Comparison of ENCODE assay signal across 18 cellular contexts in the genomic region with DNA sequence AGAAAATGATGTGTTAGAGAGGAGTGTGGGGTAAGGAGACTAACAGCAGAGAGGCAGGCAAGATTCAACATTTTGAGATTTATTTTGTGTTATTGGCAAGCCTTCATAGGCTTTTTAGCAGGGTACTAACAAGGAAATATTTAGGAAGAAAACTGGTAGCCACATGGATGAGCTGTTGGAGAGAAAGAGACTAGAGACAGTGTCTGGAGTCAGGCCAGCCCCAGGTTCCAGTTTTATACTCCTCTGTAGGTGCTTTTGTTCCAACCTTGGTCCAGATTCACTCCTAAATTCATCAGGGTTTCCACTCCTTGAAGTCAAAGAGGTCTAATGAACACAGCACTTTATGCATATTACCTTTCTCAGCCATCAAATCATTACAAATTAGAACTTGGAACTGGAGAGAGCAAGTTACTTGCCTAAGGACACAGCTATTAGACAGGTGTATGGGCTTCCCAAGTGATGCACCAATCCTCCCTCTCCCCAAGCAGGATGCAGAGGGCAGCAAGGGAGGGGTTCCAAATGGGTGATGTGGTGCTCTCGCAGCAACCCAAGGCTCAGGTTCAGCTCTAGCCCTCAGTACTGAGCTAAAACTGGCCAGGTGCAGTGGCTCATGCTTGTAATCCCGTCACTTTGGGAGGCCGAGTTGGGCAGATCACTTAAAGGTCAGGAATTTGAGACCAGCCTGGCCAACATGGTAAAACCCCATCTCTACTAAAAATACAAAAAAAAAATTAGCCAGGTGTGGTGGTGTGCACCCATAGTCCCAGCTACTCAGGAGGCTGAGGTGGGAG. TPM values are rescaled to one million over a fixed set of nuclear protein-coding genes. Genes with fewer than 3 reads are reported as not detected.
DNase-seq lines count a peak whose midpoint lies in the region; ATAC-seq and TF ChIP-seq lines count a peak whose summit lies in the region.
"Had no signal": no experiment of that assay in that cellular context is flagged by ENCODE, and none has a peak within 500 bp of the region (broad histone marks: within the 10 kb centered on the region; RNA-seq: fewer than 3 reads in every experiment).

No MANE protein-coding gene starts in this region.

- in situ Hi-C loops in transverse colon (cut with MboI; ENCODE audit: low pct_ligation_motif_present in 1 of 4, low pct_unique_long_range_greater_than_20kb in 1 of 4, low sequenced_read_pairs in 3 of 4) = no loop called here

- H3K9me3 ChIP-seq in right atrium auricular region (no peaks in the 10 kb centered on the region), transverse colon (no peaks in the 10 kb centered on the region)

- no peak for TF ChIP-seq POLR2A in transverse colon (IDR thresholded peaks at IDR 0.05)

- H3K36me3 ChIP-seq in right atrium auricular region (no peaks in the 10 kb centered on the region), transverse colon (no peaks in the 10 kb centered on the region)

- TF ChIP-seq CTCF in right atrium auricular region (IDR thresholded peaks at IDR 0.05) (no peak), transverse colon (IDR thresholded peaks at IDR 0.05) (no peak)

- intact Hi-C loops in Right ventricle myocardium inferior (cut with DNase I) = no loop called here
- intact Hi-C loops in transverse colon (cut with DNase I; ENCODE audit: low total_unique reads) = no loop called here

- H3K9me3 Mint-ChIP-seq in activated CD8-positive, alpha-beta memory T cell treated with anti-CD3 and anti-CD28 coated beads, Interleukin-2, amount 10 ng/mL, durations not matched to agents 7 days and 5 days (ENCODE audit: low read depth) = no peaks in the 10 kb centered on the region
- H3K9me3 Mint-ChIP-seq in effector memory CD8-positive, alpha-beta T cell = no peaks in the 10 kb centered on the region
- H3K9me3 Mint-ChIP-seq: CD4-positive, alpha-beta T cell had no signal

- peak; percentile 37 for DNase-seq in Right ventricle myocardium inferior (ENCODE audit: missing footprints)
- DNase-seq in right atrium auricular region (ENCODE audit: low spot score) = no peak
- DNase-seq in activated CD8-positive, alpha-beta memory T cell treated with anti-CD3 and anti-CD28 coated beads, Interleukin-2, amount 10 ng/mL, durations not matched to agents 7 days and 5 days = peak; percentile 40
- DNase-seq in left lobe of liver (ENCODE audit: low spot score) = peak; percentile 40
- peak; percentile 7 for DNase-seq in transverse colon
- DNase-seq in effector memory CD8-positive, alpha-beta T cell = no peak
- DNase-seq: activated CD4-positive, alpha-beta T cell treated with anti-CD3 and anti-CD28 coated beads, Interleukin-2, amount 50 U/mL, for 1 hour; activated naive CD4-positive, alpha-beta T cell treated with anti-CD3 and anti-CD28 coated beads, Interleukin-2, amount 50 U/mL, for 16 hours; DMS153; NCI-H1694; NCI-H2171 treated with DMSO at 0.1 percent for 48 hours; SHP77 had no signal

- H3K4me3 Mint-ChIP-seq in activated CD8-positive, alpha-beta memory T cell treated with anti-CD3 and anti-CD28 coated beads, Interleukin-2, amount 10 ng/mL, durations not matched to agents 7 days and 5 days = no peak overlapping the region
- H3K4me3 Mint-ChIP-seq in effector memory CD8-positive, alpha-beta T cell = no peak overlapping the region
- H3K4me3 Mint-ChIP-seq: CD4-positive, alpha-beta T cell had no signal

- no peak for ATAC-seq in Right ventricle myocardium inferior
- ATAC-seq in activated CD8-positive, alpha-beta memory T cell treated with anti-CD3 and anti-CD28 coated beads, Interleukin-2, amount 10 ng/mL, durations not matched to agents 7 days and 5 days = no peak
- ATAC-seq in left lobe of liver = no peak
- ATAC-seq in HG03378 (IDR thresholded peaks at IDR 0.05; ENCODE audit: unreplicated experiment) = no peak
- ATAC-seq in HG02763 (IDR thresholded peaks at IDR 0.05; ENCODE audit: unreplicated experiment) = no peak
- ATAC-seq in effector memory CD8-positive, alpha-beta T cell (replicated peaks) = no peak

- WGBS in transverse colon (ENCODE audit: low coverage in 1 of 2), 2 donors = 83 to 94% methylated on average over 3 of the region's 3 CpGs

- H3K36me3 Mint-ChIP-seq in activated CD8-positive, alpha-beta memory T cell treated with anti-CD3 and anti-CD28 coated beads, Interleukin-2, amount 10 ng/mL, durations not matched to agents 7 days and 5 days = no peaks in the 10 kb centered on the region
- H3K36me3 Mint-ChIP-seq in effector memory CD8-positive, alpha-beta T cell (ENCODE audit: insufficient read depth) = no peaks in the 10 kb centered on the region

- CTCF ChIA-PET in activated CD8-positive, alpha-beta memory T cell treated with anti-CD3 and anti-CD28 coated beads, Interleukin-2, amount 10 ng/mL, durations not matched to agents 7 days and 5 days (lab: Charles Lee) = no interaction called here

- H3K4me1 ChIP-seq in right atrium auricular region (no peaks in the 10 kb centered on the region), transverse colon (peaks cover 0 to 4% (median 0%) of the 10 kb centered on the region in 4 donors)

- no peak for TF ChIP-seq EP300 in transverse colon (IDR thresholded peaks at IDR 0.05; ENCODE audit: low read depth)

- no peak overlapping the region for H3K27ac Mint-ChIP-seq in activated CD8-positive, alpha-beta memory T cell treated with anti-CD3 and anti-CD28 coated beads, Interleukin-2, amount 10 ng/mL, durations not matched to agents 7 days and 5 days
- H3K27ac Mint-ChIP-seq in effector memory CD8-positive, alpha-beta T cell = no peak overlapping the region
- H3K27ac Mint-ChIP-seq: CD4-positive, alpha-beta T cell had no signal

- H3K27me3 Mint-ChIP-seq in activated CD8-positive, alpha-beta memory T cell treated with anti-CD3 and anti-CD28 coated beads, Interleukin-2, amount 10 ng/mL, durations not matched to agents 7 days and 5 days = no peaks in the 10 kb centered on the region
- peaks cover 6 to 10% of the 10 kb centered on the region in 2 donors for H3K27me3 Mint-ChIP-seq in effector memory CD8-positive, alpha-beta T cell
- H3K27me3 Mint-ChIP-seq: CD4-positive, alpha-beta T cell had no signal

- H3K4me3 ChIP-seq in right atrium auricular region (no peak overlapping the region), transverse colon (no peak overlapping the region)

- H3K27me3 ChIP-seq in right atrium auricular region (no peaks in the 10 kb centered on the region), transverse colon (no peaks in the 10 kb centered on the region)

- H3K4me1 Mint-ChIP-seq in activated CD8-positive, alpha-beta memory T cell treated with anti-CD3 and anti-CD28 coated beads, Interleukin-2, amount 10 ng/mL, durations not matched to agents 7 days and 5 days = no peaks in the 10 kb centered on the region
- H3K4me1 Mint-ChIP-seq in effector memory CD8-positive, alpha-beta T cell (ENCODE audit: low read depth in 2 of 2) = no peaks in the 10 kb centered on the region

- H3K27ac ChIP-seq in right atrium auricular region (no peak overlapping the region), transverse colon (no peak overlapping the region)

RNA-seq across cellular contexts. Expression of a gene that starts 40.9 kb away (rescaled TPM):
- total RNA-seq in Right ventricle myocardium inferior (not detected), right atrium auricular region (under 1 TPM; 0.26 to 0.67 TPM), left lobe of liver (1.1 TPM), transverse colon (10 to 100 TPM; 31.3 to 97.3 (median 53.1) TPM)
- total RNA-seq in activated CD8-positive, alpha-beta memory T cell treated with anti-CD3 and anti-CD28 coated beads, Interleukin-2, amount 10 ng/mL, durations not matched to agents 7 days and 5 days = not detected
- total RNA-seq: CD4-positive, alpha-beta T cell; subcutaneous adipose tissue had no signal

RNA-seq across cellular contexts. Expression of a gene that starts 49.8 kb away (rescaled TPM):
- total RNA-seq in Right ventricle myocardium inferior = not detected
- total RNA-seq in right atrium auricular region = not detected
- not detected for total RNA-seq in activated CD8-positive, alpha-beta memory T cell treated with anti-CD3 and anti-CD28 coated beads, Interleukin-2, amount 10 ng/mL, durations not matched to agents 7 days and 5 days
- not detected for total RNA-seq in left lobe of liver
- total RNA-seq in transverse colon = 10 to 100 TPM in 1 of 4 donors, 1 to 10 TPM in 3; 1.1 to 23.9 (median 2.9) TPM
- total RNA-seq: aorta; CD4-positive, alpha-beta T cell; liver had no signal

Comparison
In these comparisons a context has a peak if more than half of its experiments do, and no peak if none do; other contexts are left out.
1. DNase-seq: peak in Right ventricle myocardium inferior (single experiment), activated CD8-positive, alpha-beta memory T cell treated with anti-CD3 and anti-CD28 coated beads, Interleukin-2, amount 10 ng/mL, durations not matched to agents 7 days and 5 days (single experiment), left lobe of liver (single experiment) and transverse colon (single experiment); none in right atrium auricular region (single experiment) and effector memory CD8-positive, alpha-beta T cell (0 of 3).
2. RNA of a gene that starts 40.9 kb away (total RNA-seq): 31.3 to 97.3 TPM in transverse colon; 1.1 TPM in left lobe of liver (single experiment), 0.26 to 0.67 TPM in right atrium auricular region, not detected in Right ventricle myocardium inferior (single experiment) and not detected in activated CD8-positive, alpha-beta memory T cell treated with anti-CD3 and anti-CD28 coated beads, Interleukin-2, amount 10 ng/mL, durations not matched to agents 7 days and 5 days; every median in the first group is over 10 times any median in the second.